10 cellular contexts compared by ENCODE assay signal in the genomic region with DNA sequence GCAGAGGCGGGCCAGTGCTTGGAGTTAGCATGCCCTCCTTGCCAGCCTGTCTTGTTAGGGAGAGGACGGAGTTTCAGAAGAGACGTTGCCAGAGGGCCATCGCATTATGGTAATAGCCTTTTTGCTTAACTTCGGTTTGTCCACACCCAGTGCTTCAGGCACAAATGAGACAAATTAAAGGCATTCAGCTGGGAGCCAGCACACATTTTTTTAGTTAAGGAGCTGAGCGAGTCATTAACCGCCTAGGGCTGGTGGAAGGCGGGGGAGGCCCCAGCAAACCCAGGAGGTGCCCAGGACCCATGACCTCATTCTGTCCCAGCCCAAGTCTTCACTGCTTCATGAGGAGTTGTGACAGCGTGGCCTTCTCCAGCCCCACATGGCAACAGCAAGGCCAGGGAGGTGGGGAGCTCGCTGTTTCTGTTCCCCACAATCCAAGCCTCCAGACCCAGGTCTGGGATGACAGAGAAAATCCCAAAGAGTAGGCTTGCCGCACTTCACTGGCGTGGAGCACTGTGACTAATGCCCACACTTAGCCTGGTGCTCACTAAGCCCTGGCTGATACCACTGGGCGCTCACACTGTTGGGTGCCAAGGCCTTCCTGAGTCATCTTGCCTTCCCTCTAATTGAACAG.
DNase-seq lines count a peak whose midpoint lies in the region; ATAC-seq and TF ChIP-seq lines count a peak whose summit lies in the region.
"Had no signal": no experiment of that assay in that cellular context is flagged by ENCODE, and none has a peak within 500 bp of the region (broad histone marks: within the 10 kb centered on the region; RNA-seq: fewer than 3 reads in every experiment).

No MANE protein-coding gene starts in this region.

- H3K36me3 ChIP-seq in BJ (ENCODE audit: control insufficient read depth, insufficient read depth, low read length), result no peaks in the 10 kb centered on the region
- no peaks in the 10 kb centered on the region for H3K36me3 ChIP-seq in mesendoderm (ENCODE audit: control insufficient read depth, insufficient read depth, low read length)

- H3K4me3 ChIP-seq in BJ (ENCODE audit: low read depth, low read length), result no peak overlapping the region
- no peak overlapping the region for H3K4me3 ChIP-seq in mesendoderm (ENCODE audit: low read length)

- no peak overlapping the region for H4K8ac ChIP-seq in mesendoderm (ENCODE audit: low read depth, low read length)

- no peaks in the 10 kb centered on the region for H3K79me1 ChIP-seq in mesendoderm (ENCODE audit: low read length)

- H3K4ac ChIP-seq in mesendoderm (ENCODE audit: low read depth, low read length), result no peak overlapping the region

- H2AK5ac ChIP-seq in mesendoderm (ENCODE audit: low read length), result no peak overlapping the region

- CTCF ChIA-PET in BJ (lab: Yijun Ruan, JAX), result interaction anchor here (0.8 kb wide), 1 partner anchor 96 kb away, joined by 3 read pairs; no protein-coding TSS in a partner anchor

- ATAC-seq in GM18907 (IDR thresholded peaks at IDR 0.05; ENCODE audit: unreplicated experiment) (no peak), GM21786 (IDR thresholded peaks at IDR 0.05; ENCODE audit: unreplicated experiment) (no peak)

- no peak overlapping the region for H2BK120ac ChIP-seq in mesendoderm (ENCODE audit: low read depth, low read length)

- H3K27me3 ChIP-seq in BJ (ENCODE audit: control insufficient read depth, insufficient read depth, low read length) (no peaks in the 10 kb centered on the region), mesendoderm (ENCODE audit: insufficient read depth, low read length, poor library complexity) (no peaks in the 10 kb centered on the region)

- no peak overlapping the region for H3K56ac ChIP-seq in mesendoderm (ENCODE audit: low read length)

- H3K4me2 ChIP-seq in mesendoderm (ENCODE audit: low read length), result no peak overlapping the region

- H3K27ac ChIP-seq in mesendoderm (ENCODE audit: low read depth, low read length), result no peak overlapping the region

- H3K4me1 ChIP-seq in mesendoderm (ENCODE audit: control insufficient read depth, low read depth, low read length), result no peaks in the 10 kb centered on the region

- no peak overlapping the region for H2BK5ac ChIP-seq in mesendoderm (ENCODE audit: low read length)

- no peak overlapping the region for H2BK15ac ChIP-seq in mesendoderm (replicated peaks; ENCODE audit: low read depth)

- H4K5ac ChIP-seq in mesendoderm (ENCODE audit: low read length), result no peak overlapping the region

- no peak overlapping the region for H3K23ac ChIP-seq in mesendoderm (ENCODE audit: low read length)

- no CpG with 5 or more reads among the region's 13 CpGs for WGBS in mesendoderm (ENCODE audit: extremely low coverage, insufficient coverage, low lambda C conversion rate)

- no peak overlapping the region for H3K9ac ChIP-seq in mesendoderm (ENCODE audit: low read length)

- no peak overlapping the region for H3K18ac ChIP-seq in mesendoderm (ENCODE audit: low read length)

- peak; percentile 86 for DNase-seq in BJ (ENCODE audit: low read depth)
- peak; percentile 78 for DNase-seq in HT1080 (ENCODE audit: low read depth)
- peak; percentile 84 for DNase-seq in astrocyte of the hippocampus (ENCODE audit: low read depth, low spot score)
- peak; percentile 63 for DNase-seq in mesendoderm
- no peak for DNase-seq in NCI-H2029 (lab: John Stamatoyannopoulos, UW)
- no peak for DNase-seq in stimulated activated naive CD4-positive, alpha-beta T cell (lab: John Stamatoyannopoulos, UW)
- DNase-seq: amygdala, NCI-H2171 had no signal

- no peaks in the 10 kb centered on the region for H3K79me2 ChIP-seq in mesendoderm (ENCODE audit: control insufficient read depth, insufficient read depth, low read length)

- no peak for TF ChIP-seq CTCF in BJ (IDR thresholded peaks at IDR 0.05; ENCODE audit: insufficient read depth, low read depth, low read length)

- POLR2A ChIA-PET in BJ (lab: Charles Lee), result no interaction called here

Comparison
In these comparisons a context has a peak if more than half of its experiments do, and no peak if none do; other contexts are left out.
1. DNase-seq: peak in BJ (single experiment), HT1080 (single experiment), astrocyte of the hippocampus (single experiment) and mesendoderm (single experiment); none in NCI-H2029 (single experiment) and stimulated activated naive CD4-positive, alpha-beta T cell (0 of 6).